Comparison of ENCODE assay signal across 11 cellular contexts in genomic region chr1:234958066-234958701, GRCh38.
DNase-seq lines count a peak whose midpoint lies in the region; ATAC-seq and TF ChIP-seq lines count a peak whose summit lies in the region.
"Had no signal": no experiment of that assay in that cellular context is flagged by ENCODE, and none has a peak within 500 bp of the region (broad histone marks: within the 10 kb centered on the region; RNA-seq: fewer than 3 reads in every experiment).

No MANE protein-coding gene starts in this region.

- H3K9me3 Mint-ChIP-seq in activated naive CD8-positive, alpha-beta T cell (ENCODE audit: low read depth): no peaks in the 10 kb centered on the region
- no peaks in the 10 kb centered on the region for H3K9me3 Mint-ChIP-seq in activated naive CD8-positive, alpha-beta T cell treated with anti-CD3 and anti-CD28 coated beads, Interleukin-2, amount 50 U/mL, for 24 hours
- no peaks in the 10 kb centered on the region for H3K9me3 Mint-ChIP-seq in type B pancreatic cell

- H3K4me1 ChIP-seq in adrenal gland (replicated peaks in 1 of 2) (peaks cover 50 to 78% of the 10 kb centered on the region in 2 donors), mesodermal cell (ENCODE audit: control insufficient read depth, insufficient read depth, low read length, poor library complexity, severe bottlenecking) (peaks cover 80% of the 10 kb centered on the region)

- TF ChIP-seq CTCF in adrenal gland (IDR thresholded peaks at IDR 0.05): no peak
- TF ChIP-seq CTCF in type B pancreatic cell (conservative IDR thresholded peaks at IDR 0.05): no peak

- no peak for DNase-seq in activated naive CD8-positive, alpha-beta T cell treated with anti-CD3 and anti-CD28 coated beads, Interleukin-2, amount 50 U/mL, for 24 hours
- DNase-seq in adrenal gland (peak in 2 of 7 donors; percentile 18 to 49), type B pancreatic cell (ENCODE audit: extremely low spot score, unreplicated experiment) (peak; percentile 66)
- DNase-seq in central memory CD4-positive, alpha-beta T cell: no peak
- DNase-seq in activated naive CD4-positive, alpha-beta T cell treated with anti-CD3 and anti-CD28 coated beads, Interleukin-2, amount 50 U/mL, for 16 hours: no peak
- DNase-seq: activated CD4-positive, alpha-beta T cell treated with anti-CD3 and anti-CD28 coated beads for 48 hours; NCI-H1105 treated with DMSO at 0.1 percent for 48 hours had no signal

- ATAC-seq in activated naive CD8-positive, alpha-beta T cell treated with anti-CD3 and anti-CD28 coated beads, Interleukin-2, amount 50 U/mL, for 24 hours: no peak
- no peak for ATAC-seq in GM19397 (IDR thresholded peaks at IDR 0.05; ENCODE audit: unreplicated experiment)

- no peaks in the 10 kb centered on the region for H3K27me3 Mint-ChIP-seq in activated naive CD8-positive, alpha-beta T cell
- no peaks in the 10 kb centered on the region for H3K27me3 Mint-ChIP-seq in activated naive CD8-positive, alpha-beta T cell treated with anti-CD3 and anti-CD28 coated beads, Interleukin-2, amount 50 U/mL, for 24 hours
- H3K27me3 Mint-ChIP-seq in type B pancreatic cell: no peaks in the 10 kb centered on the region

- no peak for TF ChIP-seq POLR2A in adrenal gland (IDR thresholded peaks at IDR 0.05)

- WGBS in adrenal gland, 4 donors: 77 to 99% (median 89%) methylated on average over 8 to 13 of the region's 13 CpGs
- 73 to 75% methylated on average over 9 to 10 of the region's 13 CpGs for WGBS in mesodermal cell (ENCODE audit: insufficient coverage in 2 of 2), 2 experiments

- H3K27ac Mint-ChIP-seq in activated naive CD8-positive, alpha-beta T cell: peak overlapping the region; percentile 50
- H3K27ac Mint-ChIP-seq in activated naive CD8-positive, alpha-beta T cell treated with anti-CD3 and anti-CD28 coated beads, Interleukin-2, amount 50 U/mL, for 24 hours: no peak overlapping the region
- peak overlapping the region; percentile 95 for H3K27ac Mint-ChIP-seq in type B pancreatic cell

- no peaks in the 10 kb centered on the region for H3K27me3 ChIP-seq in adrenal gland

- H3K4me3 Mint-ChIP-seq in activated naive CD8-positive, alpha-beta T cell: no peak overlapping the region
- H3K4me3 Mint-ChIP-seq in activated naive CD8-positive, alpha-beta T cell treated with anti-CD3 and anti-CD28 coated beads, Interleukin-2, amount 50 U/mL, for 24 hours: no peak overlapping the region
- no peak overlapping the region for H3K4me3 Mint-ChIP-seq in type B pancreatic cell

- H3K36me3 ChIP-seq in adrenal gland (replicated peaks in 1 of 2) (no peaks in the 10 kb centered on the region), mesodermal cell (ENCODE audit: control insufficient read depth, insufficient read depth, low read length) (no peaks in the 10 kb centered on the region)

- H3K27ac ChIP-seq in adrenal gland (peak overlapping the region in 4 of 5 donors; percentile 8 to 75 (median 70)), mesodermal cell (ENCODE audit: low read depth, low read length, severe bottlenecking) (peak overlapping the region; percentile 93)

- no peaks in the 10 kb centered on the region for H3K36me3 Mint-ChIP-seq in activated naive CD8-positive, alpha-beta T cell
- H3K36me3 Mint-ChIP-seq in activated naive CD8-positive, alpha-beta T cell treated with anti-CD3 and anti-CD28 coated beads, Interleukin-2, amount 50 U/mL, for 24 hours (ENCODE audit: low read depth): no peaks in the 10 kb centered on the region
- no peaks in the 10 kb centered on the region for H3K36me3 Mint-ChIP-seq in type B pancreatic cell

- intact Hi-C loops in adrenal gland (cut with DNase I): no loop called here

- H3K4me3 ChIP-seq in adrenal gland (no peak overlapping the region), mesodermal cell (ENCODE audit: extremely low read depth, insufficient read depth, low read length, poor library complexity, severe bottlenecking) (no peak overlapping the region)
- H3K4me3 ChIP-seq: mucosa of descending colon had no signal

- peaks cover 76% of the 10 kb centered on the region for H3K4me1 Mint-ChIP-seq in activated naive CD8-positive, alpha-beta T cell (ENCODE audit: low read depth)
- peaks cover 95% of the 10 kb centered on the region for H3K4me1 Mint-ChIP-seq in activated naive CD8-positive, alpha-beta T cell treated with anti-CD3 and anti-CD28 coated beads, Interleukin-2, amount 50 U/mL, for 24 hours
- H3K4me1 Mint-ChIP-seq in type B pancreatic cell (ENCODE audit: unreplicated experiment): peaks cover 78% of the 10 kb centered on the region

- H3K9me3 ChIP-seq in adrenal gland (replicated peaks in 1 of 3): no peaks in the 10 kb centered on the region
- H3K9me3 ChIP-seq in mesodermal cell (ENCODE audit: control insufficient read depth, low read length): no peaks in the 10 kb centered on the region
- H3K9me3 ChIP-seq: mucosa of descending colon had no signal
